In genomic region chr17:61974115-61974514, GRCh38 we compare ENCODE assay signal across 1 cellular context.
TF ChIP-seq lines count a peak whose summit lies in the region.

No MANE protein-coding gene starts in this region.

TF ChIP-seq in HEK293, 187 proteins besides CTCF, POLR2A, EP300 and RAD21 (continued from another document):
- no peak for TF ChIP-seq ZNF280D (tag by site-specific recombination; IDR thresholded peaks at IDR 0.05)
